In genomic region chr14:100622234-100622633, GRCh38 we compare ENCODE assay signal across 1 cellular context.
TF ChIP-seq lines count a peak whose summit lies in the region.

No MANE protein-coding gene starts in this region.

TF ChIP-seq in K562, 482 proteins besides CTCF, POLR2A, EP300 and RAD21 (continued from another document):
- no peak for TF ChIP-seq PBX2 (CRISPR knock-in tag; IDR thresholded peaks at IDR 0.05; ENCODE audit: low read depth)
- TF ChIP-seq PBX2 (tag; conservative IDR thresholded peaks at IDR 0.05; ENCODE audit: low read depth), result no peak
- peak; percentile 17; the same call in 1 of the 2 replicates for TF ChIP-seq ATF7 (IDR thresholded peaks at IDR 0.05)
- no peak for TF ChIP-seq FUS (optimal IDR thresholded peaks at IDR 0.05; ENCODE audit: low read depth, low read length)
- no peak for TF ChIP-seq HMG20B (CRISPR knock-in tag; IDR thresholded peaks at IDR 0.05)
- 0 out of 2 replicates have a peak, but pooled peaks have one; percentile 25 for TF ChIP-seq FOSL1 (tag; conservative IDR thresholded peaks at IDR 0.05)
- no peak for TF ChIP-seq PATZ1 (CRISPR knock-in tag; IDR thresholded peaks at IDR 0.05; ENCODE audit: borderline replicate concordance)
- peak; percentile 17; the same call in 1 of the 2 replicates for TF ChIP-seq ATF3 (IDR thresholded peaks at IDR 0.05)
- TF ChIP-seq ATF3 (CRISPR knock-in tag; conservative IDR thresholded peaks at IDR 0.05), result no peak
- TF ChIP-seq L3MBTL2 (IDR thresholded peaks at IDR 0.05), result peak; percentile 29; the same call in 1 of the 2 replicates
- TF ChIP-seq CAMTA2 (CRISPR knock-in tag; conservative IDR thresholded peaks at IDR 0.05), result no peak
- TF ChIP-seq SPI1 (IDR thresholded peaks at IDR 0.05; ENCODE audit: borderline replicate concordance, low read depth, low read length), result peak; percentile 95
